ENCODE assay signal across 20 cellular contexts in the genomic region with DNA sequence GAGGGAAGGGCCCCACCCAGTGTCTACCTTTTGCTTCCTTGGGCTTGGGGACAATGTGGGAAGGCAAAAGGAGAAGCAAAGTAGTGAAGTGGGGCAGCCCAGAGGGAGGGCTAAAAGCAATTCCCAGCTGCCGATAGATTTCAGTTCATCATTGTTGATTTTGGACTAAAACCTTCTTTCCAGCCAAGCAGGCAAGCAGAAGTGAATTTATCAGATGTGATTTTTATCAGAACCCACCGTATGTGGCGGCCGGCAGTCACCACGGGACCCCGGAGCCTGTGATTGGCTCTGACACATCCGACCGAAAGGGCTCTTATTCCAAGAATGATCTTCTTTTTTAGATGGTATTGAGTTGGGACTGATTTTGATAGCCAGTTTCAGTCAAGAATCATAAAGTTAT.
"Had no signal": no experiment of that assay in that cellular context is flagged by ENCODE, and none has a peak within 500 bp of the region (broad histone marks: within the 10 kb centered on the region; RNA-seq: fewer than 3 reads in every experiment).

No MANE protein-coding gene starts in this region.

- H3K4me3 ChIP-seq: gastrocnemius medialis, hepatocyte, tibial nerve had no signal

- H3K27me3 ChIP-seq: gastrocnemius medialis, hepatocyte, tibial nerve had no signal

- DNase-seq: activated B cell treated with CpG ODN at 0.5 μM for 24 hours; activated CD8-positive, alpha-beta memory T cell treated with anti-CD3 and anti-CD28 coated beads, Interleukin-2, amount 10 ng/mL, durations not matched to agents 7 days and 5 days; activated CD8-positive, alpha-beta T cell treated with anti-CD3 and anti-CD28 coated beads, Interleukin-2, amount 10 ng/mL, durations not matched to agents 7 days and 5 days; activated naive CD8-positive, alpha-beta T cell treated with anti-CD3 and anti-CD28 coated beads, Interleukin-2, amount 50 U/mL, for 24 hours; activated T-cell treated with anti-CD3 and anti-CD28 coated beads, Interleukin-2, amount 50 U/mL, for 48 hours; amygdala; effector CD8-positive, alpha-beta T cell; gastrocnemius medialis; kidney; left colon; midbrain; naive thymus-derived CD4-positive, alpha-beta T cell; occipital lobe; right cardiac atrium; stimulated activated CD4-positive, alpha-beta T cell treated with anti-CD3 and anti-CD28 coated beads, Interleukin-15, amount 100 ng/mL, for 24 hours; stimulated activated CD4-positive, alpha-beta T cell treated with anti-CD3 and anti-CD28 coated beads, Interleukin-2, amount 100 ng/mL, for 24 hours; stimulated activated naive CD4-positive, alpha-beta T cell; T-helper 1 cell had no signal

- H2AFZ ChIP-seq: hepatocyte had no signal

- H3K27ac ChIP-seq: gastrocnemius medialis, hepatocyte, tibial nerve had no signal

- H3K36me3 ChIP-seq: gastrocnemius medialis, tibial nerve had no signal

- ATAC-seq: activated CD8-positive, alpha-beta memory T cell treated with anti-CD3 and anti-CD28 coated beads, Interleukin-2, amount 10 ng/mL, durations not matched to agents 7 days and 5 days; activated CD8-positive, alpha-beta T cell treated with anti-CD3 and anti-CD28 coated beads, Interleukin-2, amount 10 ng/mL, durations not matched to agents 7 days and 5 days; activated naive CD8-positive, alpha-beta T cell treated with anti-CD3 and anti-CD28 coated beads, Interleukin-2, amount 50 U/mL, for 24 hours; gastrocnemius medialis; left colon; naive thymus-derived CD4-positive, alpha-beta T cell; right cardiac atrium had no signal

- H3K4me2 ChIP-seq: hepatocyte had no signal

- H3K9me3 ChIP-seq: gastrocnemius medialis, tibial nerve had no signal

- H3K79me2 ChIP-seq: hepatocyte had no signal
